ENCODE assay signal across 1 cellular context in the genomic region with DNA sequence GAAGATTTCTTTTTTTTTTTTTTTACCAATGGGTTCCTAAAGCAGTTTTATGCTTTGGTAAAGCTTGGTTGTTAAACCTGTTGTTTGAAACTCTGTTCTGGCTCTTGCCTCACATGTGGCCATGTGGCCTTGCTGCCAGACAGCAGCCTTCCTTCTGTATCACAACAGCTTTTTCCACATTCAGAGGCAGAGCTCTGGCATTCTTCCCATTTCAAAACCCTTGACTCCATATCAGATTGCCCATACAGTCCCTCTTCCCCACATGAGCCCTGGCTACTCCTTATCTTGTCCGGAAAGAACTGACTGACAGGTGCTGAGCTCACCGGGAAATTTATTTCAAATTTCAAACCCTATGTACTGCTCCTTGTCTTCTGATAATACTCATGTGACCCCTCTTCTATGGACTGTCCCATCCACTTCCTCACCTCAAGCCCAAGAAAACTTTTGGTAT.
TF ChIP-seq lines count a peak whose summit lies in the region.

No MANE protein-coding gene starts in this region.

TF ChIP-seq in K562, 482 proteins besides CTCF, POLR2A, EP300 and RAD21 (continued from another document and continues in another):
- TF ChIP-seq NR2C1 (IDR thresholded peaks at IDR 0.05) = no peak
- peak; percentile 55 for TF ChIP-seq NR2C1 (tag; IDR thresholded peaks at IDR 0.05)
- TF ChIP-seq SIN3A (IDR thresholded peaks at IDR 0.05; ENCODE audit: borderline replicate concordance in 2 of 2, control insufficient read depth in 1 of 2, low read depth in 2 of 2, low read length in 2 of 2) = no peak
- TF ChIP-seq ZNF282 (CRISPR knock-in tag; IDR thresholded peaks at IDR 0.05) = no peak
- TF ChIP-seq GTF2F1 (IDR thresholded peaks at IDR 0.05; ENCODE audit: low read depth, low read length) = no peak
- TF ChIP-seq KLF16 (IDR thresholded peaks at IDR 0.05) = peak; percentile 84; the same call in 1 of the 2 replicates
- no peak for TF ChIP-seq KAT2B (IDR thresholded peaks at IDR 0.05; ENCODE audit: low read depth, low read length)
- no peak for TF ChIP-seq ZNF174 (CRISPR knock-in tag; IDR thresholded peaks at IDR 0.05)
- no peak for TF ChIP-seq DDX20 (tag; IDR thresholded peaks at IDR 0.05; ENCODE audit: low read depth)
- no peak for TF ChIP-seq ZNF24 (IDR thresholded peaks at IDR 0.05)
- TF ChIP-seq MTF1 (CRISPR knock-in tag; IDR thresholded peaks at IDR 0.05; ENCODE audit: borderline replicate concordance) = no peak
- no peak for TF ChIP-seq KDM5B (IDR thresholded peaks at IDR 0.05; ENCODE audit: insufficient replicate concordance, low read depth, low read length)
- no peak for TF ChIP-seq SAP30 (IDR thresholded peaks at IDR 0.05; ENCODE audit: borderline replicate concordance, insufficient read depth, low read depth, low read length, poor library complexity, severe bottlenecking)
- no peak for TF ChIP-seq ZNF57 (CRISPR knock-in tag; IDR thresholded peaks at IDR 0.05)
- no peak for TF ChIP-seq NRF1 (conservative IDR thresholded peaks at IDR 0.05 in 1 of 2, IDR thresholded peaks at IDR 0.05 in 1 of 2)
- peak; percentile 79 to 81 for TF ChIP-seq MNT (conservative IDR thresholded peaks at IDR 0.05)
- TF ChIP-seq DMBX1 (CRISPR knock-in tag; IDR thresholded peaks at IDR 0.05; ENCODE audit: borderline replicate concordance) = peak; percentile 92
- TF ChIP-seq, protein P1, sequence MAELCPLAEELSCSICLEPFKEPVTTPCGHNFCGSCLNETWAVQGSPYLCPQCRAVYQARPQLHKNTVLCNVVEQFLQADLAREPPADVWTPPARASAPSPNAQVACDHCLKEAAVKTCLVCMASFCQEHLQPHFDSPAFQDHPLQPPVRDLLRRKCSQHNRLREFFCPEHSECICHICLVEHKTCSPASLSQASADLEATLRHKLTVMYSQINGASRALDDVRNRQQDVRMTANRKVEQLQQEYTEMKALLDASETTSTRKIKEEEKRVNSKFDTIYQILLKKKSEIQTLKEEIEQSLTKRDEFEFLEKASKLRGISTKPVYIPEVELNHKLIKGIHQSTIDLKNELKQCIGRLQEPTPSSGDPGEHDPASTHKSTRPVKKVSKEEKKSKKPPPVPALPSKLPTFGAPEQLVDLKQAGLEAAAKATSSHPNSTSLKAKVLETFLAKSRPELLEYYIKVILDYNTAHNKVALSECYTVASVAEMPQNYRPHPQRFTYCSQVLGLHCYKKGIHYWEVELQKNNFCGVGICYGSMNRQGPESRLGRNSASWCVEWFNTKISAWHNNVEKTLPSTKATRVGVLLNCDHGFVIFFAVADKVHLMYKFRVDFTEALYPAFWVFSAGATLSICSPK (IDR thresholded peaks at IDR 0.05; ENCODE audit: borderline replicate concordance) = no peak
- TF ChIP-seq TBP (optimal IDR thresholded peaks at IDR 0.05; ENCODE audit: low read depth, low read length) = no peak
- no peak; the same call in 1 of the 2 replicates for TF ChIP-seq BACH1 (tag; IDR thresholded peaks at IDR 0.05)
- 0 out of 2 replicates have a peak, but pooled peaks have one; percentile 46 for TF ChIP-seq HDGF (IDR thresholded peaks at IDR 0.05)
- no peak for TF ChIP-seq HEY1 (CRISPR knock-in tag; IDR thresholded peaks at IDR 0.05; ENCODE audit: borderline replicate concordance)
- TF ChIP-seq BCOR (IDR thresholded peaks at IDR 0.05) = no peak
- TF ChIP-seq, protein P2, sequence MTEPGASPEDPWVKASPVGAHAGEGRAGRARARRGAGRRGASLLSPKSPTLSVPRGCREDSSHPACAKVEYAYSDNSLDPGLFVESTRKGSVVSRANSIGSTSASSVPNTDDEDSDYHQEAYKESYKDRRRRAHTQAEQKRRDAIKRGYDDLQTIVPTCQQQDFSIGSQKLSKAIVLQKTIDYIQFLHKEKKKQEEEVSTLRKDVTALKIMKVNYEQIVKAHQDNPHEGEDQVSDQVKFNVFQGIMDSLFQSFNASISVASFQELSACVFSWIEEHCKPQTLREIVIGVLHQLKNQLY (CRISPR knock-in tag; conservative IDR thresholded peaks at IDR 0.05) = no peak
- peak; percentile 24 for TF ChIP-seq USF2 (CRISPR knock-in tag; IDR thresholded peaks at IDR 0.05)
- TF ChIP-seq TEAD1 (CRISPR knock-in tag; IDR thresholded peaks at IDR 0.05) = peak in 1 of 2 experiments; percentile 83; a peak in 2 of 4 replicates
- TF ChIP-seq BRD4 (IDR thresholded peaks at IDR 0.05) = no peak
- TF ChIP-seq, protein P3, sequence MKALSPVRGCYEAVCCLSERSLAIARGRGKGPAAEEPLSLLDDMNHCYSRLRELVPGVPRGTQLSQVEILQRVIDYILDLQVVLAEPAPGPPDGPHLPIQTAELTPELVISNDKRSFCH (CRISPR knock-in tag; IDR thresholded peaks at IDR 0.05) = no peak
- TF ChIP-seq, protein P3 (tag; IDR thresholded peaks at IDR 0.05) = peak; percentile 75
- no peak for TF ChIP-seq SETDB1 (IDR thresholded peaks at IDR 0.05; ENCODE audit: low read length)
- TF ChIP-seq, protein P4, sequence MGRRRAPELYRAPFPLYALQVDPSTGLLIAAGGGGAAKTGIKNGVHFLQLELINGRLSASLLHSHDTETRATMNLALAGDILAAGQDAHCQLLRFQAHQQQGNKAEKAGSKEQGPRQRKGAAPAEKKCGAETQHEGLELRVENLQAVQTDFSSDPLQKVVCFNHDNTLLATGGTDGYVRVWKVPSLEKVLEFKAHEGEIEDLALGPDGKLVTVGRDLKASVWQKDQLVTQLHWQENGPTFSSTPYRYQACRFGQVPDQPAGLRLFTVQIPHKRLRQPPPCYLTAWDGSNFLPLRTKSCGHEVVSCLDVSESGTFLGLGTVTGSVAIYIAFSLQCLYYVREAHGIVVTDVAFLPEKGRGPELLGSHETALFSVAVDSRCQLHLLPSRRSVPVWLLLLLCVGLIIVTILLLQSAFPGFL (CRISPR knock-in tag; IDR thresholded peaks at IDR 0.05) = no peak
- TF ChIP-seq, protein P5, sequence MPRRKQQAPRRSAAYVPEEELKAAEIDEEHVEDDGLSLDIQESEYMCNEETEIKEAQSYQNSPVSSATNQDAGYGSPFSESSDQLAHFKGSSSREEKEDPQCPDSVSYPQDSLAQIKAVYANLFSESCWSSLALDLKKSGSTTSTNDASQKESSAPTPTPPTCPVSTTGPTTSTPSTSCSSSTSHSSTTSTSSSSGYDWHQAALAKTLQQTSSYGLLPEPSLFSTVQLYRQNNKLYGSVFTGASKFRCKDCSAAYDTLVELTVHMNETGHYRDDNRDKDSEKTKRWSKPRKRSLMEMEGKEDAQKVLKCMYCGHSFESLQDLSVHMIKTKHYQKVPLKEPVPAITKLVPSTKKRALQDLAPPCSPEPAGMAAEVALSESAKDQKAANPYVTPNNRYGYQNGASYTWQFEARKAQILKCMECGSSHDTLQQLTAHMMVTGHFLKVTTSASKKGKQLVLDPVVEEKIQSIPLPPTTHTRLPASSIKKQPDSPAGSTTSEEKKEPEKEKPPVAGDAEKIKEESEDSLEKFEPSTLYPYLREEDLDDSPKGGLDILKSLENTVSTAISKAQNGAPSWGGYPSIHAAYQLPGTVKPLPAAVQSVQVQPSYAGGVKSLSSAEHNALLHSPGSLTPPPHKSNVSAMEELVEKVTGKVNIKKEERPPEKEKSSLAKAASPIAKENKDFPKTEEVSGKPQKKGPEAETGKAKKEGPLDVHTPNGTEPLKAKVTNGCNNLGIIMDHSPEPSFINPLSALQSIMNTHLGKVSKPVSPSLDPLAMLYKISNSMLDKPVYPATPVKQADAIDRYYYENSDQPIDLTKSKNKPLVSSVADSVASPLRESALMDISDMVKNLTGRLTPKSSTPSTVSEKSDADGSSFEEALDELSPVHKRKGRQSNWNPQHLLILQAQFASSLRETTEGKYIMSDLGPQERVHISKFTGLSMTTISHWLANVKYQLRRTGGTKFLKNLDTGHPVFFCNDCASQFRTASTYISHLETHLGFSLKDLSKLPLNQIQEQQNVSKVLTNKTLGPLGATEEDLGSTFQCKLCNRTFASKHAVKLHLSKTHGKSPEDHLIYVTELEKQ (CRISPR knock-in tag; IDR thresholded peaks at IDR 0.05) = no peak
- TF ChIP-seq ZBTB7A (IDR thresholded peaks at IDR 0.05; ENCODE audit: borderline replicate concordance, control insufficient read depth, low read depth, low read length) = no peak
- TF ChIP-seq ZNF239 (CRISPR knock-in tag; IDR thresholded peaks at IDR 0.05) = peak; percentile 56
- TF ChIP-seq ZNF146 (CRISPR knock-in tag; IDR thresholded peaks at IDR 0.05; ENCODE audit: unreplicated experiment) = no peak
- no peak for TF ChIP-seq RBM39 (optimal IDR thresholded peaks at IDR 0.05; ENCODE audit: low read depth, low read length)
- peak; percentile 52; the same call in 1 of the 2 replicates for TF ChIP-seq SPI1 (IDR thresholded peaks at IDR 0.05; ENCODE audit: borderline replicate concordance, low read depth, low read length)
- TF ChIP-seq REST (CRISPR knock-in tag; IDR thresholded peaks at IDR 0.05; ENCODE audit: low read depth) = no peak
- TF ChIP-seq, protein P6, sequence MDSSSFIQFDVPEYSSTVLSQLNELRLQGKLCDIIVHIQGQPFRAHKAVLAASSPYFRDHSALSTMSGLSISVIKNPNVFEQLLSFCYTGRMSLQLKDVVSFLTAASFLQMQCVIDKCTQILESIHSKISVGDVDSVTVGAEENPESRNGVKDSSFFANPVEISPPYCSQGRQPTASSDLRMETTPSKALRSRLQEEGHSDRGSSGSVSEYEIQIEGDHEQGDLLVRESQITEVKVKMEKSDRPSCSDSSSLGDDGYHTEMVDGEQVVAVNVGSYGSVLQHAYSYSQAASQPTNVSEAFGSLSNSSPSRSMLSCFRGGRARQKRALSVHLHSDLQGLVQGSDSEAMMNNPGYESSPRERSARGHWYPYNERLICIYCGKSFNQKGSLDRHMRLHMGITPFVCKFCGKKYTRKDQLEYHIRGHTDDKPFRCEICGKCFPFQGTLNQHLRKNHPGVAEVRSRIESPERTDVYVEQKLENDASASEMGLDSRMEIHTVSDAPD (CRISPR knock-in tag; IDR thresholded peaks at IDR 0.05) = no peak
- TF ChIP-seq ZNF253 (CRISPR knock-in tag; conservative IDR thresholded peaks at IDR 0.05) = no peak
- no peak for TF ChIP-seq EGR1 (conservative IDR thresholded peaks at IDR 0.05)
- TF ChIP-seq MBD2 (IDR thresholded peaks at IDR 0.05; ENCODE audit: borderline replicate concordance, low read depth) = peak; percentile 50; the same call in 1 of the 2 replicates
- no peak for TF ChIP-seq RBM25 (IDR thresholded peaks at IDR 0.05; ENCODE audit: low read depth, low read length, severe bottlenecking)
- no peak for TF ChIP-seq ZNF184 (CRISPR knock-in tag; IDR thresholded peaks at IDR 0.05)
- no peak for TF ChIP-seq SMARCA5 (IDR thresholded peaks at IDR 0.05)
- no peak for TF ChIP-seq JUNB (CRISPR knock-in tag; conservative IDR thresholded peaks at IDR 0.05)
- TF ChIP-seq ZNF584 (CRISPR knock-in tag; IDR thresholded peaks at IDR 0.05; ENCODE audit: low read depth) = no peak
- TF ChIP-seq CBX2 (IDR thresholded peaks at IDR 0.05; ENCODE audit: insufficient read depth, low read length, poor library complexity, severe bottlenecking) = no peak
- peak; percentile 97 for TF ChIP-seq PKNOX1 (IDR thresholded peaks at IDR 0.05)
- no peak for TF ChIP-seq KHSRP (IDR thresholded peaks at IDR 0.05)
- TF ChIP-seq ZNF717 (CRISPR knock-in tag; IDR thresholded peaks at IDR 0.05) = no peak
